ENCODE assay signal across 28 cellular contexts in the genomic region with DNA sequence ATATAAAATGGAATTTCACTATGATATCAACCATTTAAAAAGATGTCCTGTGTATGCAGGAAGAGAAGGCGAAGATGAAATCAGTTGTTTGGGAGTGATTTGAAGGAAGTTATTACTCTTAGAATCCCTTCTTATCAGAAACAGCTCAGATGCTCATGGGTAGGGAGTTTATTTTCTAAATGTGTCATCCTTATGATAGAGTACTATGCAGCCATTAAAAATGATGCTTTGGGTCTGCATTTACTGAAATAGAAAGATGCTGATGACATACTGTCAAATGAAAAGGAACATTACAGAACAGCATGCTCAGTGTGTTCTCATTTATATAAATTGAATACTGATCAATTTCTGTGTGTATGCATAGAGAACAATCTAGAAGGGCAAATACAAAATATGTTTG.
"Had no signal": no experiment of that assay in that cellular context is flagged by ENCODE, and none has a peak within 500 bp of the region (broad histone marks: within the 10 kb centered on the region; RNA-seq: fewer than 3 reads in every experiment).

No MANE protein-coding gene starts in this region.

- H2AFZ ChIP-seq: hepatocyte, parathyroid adenoma had no signal

- H3K4me3 Mint-ChIP-seq: activated CD4-positive, alpha-beta memory T cell treated with anti-CD3 and anti-CD28 coated beads, Interleukin-2, amount 10 ng/mL, durations not matched to agents 7 days and 5 days; activated CD4-positive, alpha-beta T cell treated with anti-CD3 and anti-CD28 coated beads, Interleukin-2, amount 10 ng/mL, durations not matched to agents 24 days and 14 days; activated naive CD4-positive, alpha-beta T cell treated with anti-CD3 and anti-CD28 coated beads, Interleukin-2, amount 50 U/mL, for 24 hours; activated naive CD8-positive, alpha-beta T cell treated with anti-CD3 and anti-CD28 coated beads, Interleukin-2, amount 50 U/mL, for 24 hours; activated T-cell treated with anti-CD3 and anti-CD28 coated beads, Interleukin-2, amount 50 U/mL, for 4 hours; activated T-helper 17 cell treated with anti-CD3 and anti-CD28 coated beads, Interleukin-2, amount 50 U/mL, for 72 hours; naive B cell; neural crest cell; stimulated activated memory B cell treated with anti-CD40 and anti-IgM and Interleukin-4, amounts not matched to agents 10 μg/mL and 1 μg/mL and 100 μg/mL, for 72 hours; stimulated activated naive CD8-positive, alpha-beta T cell treated with anti-CD3 and anti-CD28 coated beads, Interleukin-15, amount 100 ng/mL, for 72 hours; T-helper 17 cell had no signal

- H3K4me1 ChIP-seq: parathyroid adenoma had no signal

- H3K9me3 Mint-ChIP-seq: activated naive CD4-positive, alpha-beta T cell treated with anti-CD3 and anti-CD28 coated beads, Interleukin-2, amount 50 U/mL, for 24 hours; activated T-cell treated with anti-CD3 and anti-CD28 coated beads, Interleukin-2, amount 50 U/mL, for 4 hours; activated T-helper 17 cell treated with anti-CD3 and anti-CD28 coated beads, Interleukin-2, amount 50 U/mL, for 72 hours had no signal

- H3K27ac Mint-ChIP-seq: activated CD4-positive, alpha-beta memory T cell treated with anti-CD3 and anti-CD28 coated beads, Interleukin-2, amount 10 ng/mL, durations not matched to agents 7 days and 5 days; activated CD4-positive, alpha-beta T cell treated with anti-CD3 and anti-CD28 coated beads, Interleukin-2, amount 10 ng/mL, durations not matched to agents 24 days and 14 days; activated naive CD4-positive, alpha-beta T cell treated with anti-CD3 and anti-CD28 coated beads, Interleukin-2, amount 50 U/mL, for 24 hours; activated naive CD8-positive, alpha-beta T cell treated with anti-CD3 and anti-CD28 coated beads, Interleukin-2, amount 50 U/mL, for 24 hours; activated T-helper 17 cell treated with anti-CD3 and anti-CD28 coated beads, Interleukin-2, amount 50 U/mL, for 72 hours; naive B cell; stimulated activated memory B cell treated with anti-CD40 and anti-IgM and Interleukin-4, amounts not matched to agents 10 μg/mL and 1 μg/mL and 100 μg/mL, for 72 hours; stimulated activated naive CD8-positive, alpha-beta T cell treated with anti-CD3 and anti-CD28 coated beads, Interleukin-15, amount 100 ng/mL, for 72 hours; T-helper 17 cell had no signal

- H3K27me3 ChIP-seq: colonic mucosa, hepatocyte, sigmoid colon, thyroid gland, upper lobe of left lung had no signal

- H3K9me3 ChIP-seq: colonic mucosa, sigmoid colon, thyroid gland, upper lobe of left lung had no signal

- DNase-seq: activated CD4-positive, alpha-beta memory T cell treated with anti-CD3 and anti-CD28 coated beads, Interleukin-2, amount 10 ng/mL, durations not matched to agents 7 days and 5 days; activated CD4-positive, alpha-beta T cell treated with anti-CD3 and anti-CD28 coated beads, Interleukin-2, amount 10 ng/mL, durations not matched to agents 24 days and 14 days; activated CD4-positive, CD25-positive, alpha-beta regulatory T cell treated with anti-CD3 and anti-CD28 coated beads, Interleukin-2, amount 50 U/mL, for 72 hours; activated CD8-positive, alpha-beta memory T cell treated with anti-CD3 and anti-CD28 coated beads, Interleukin-2, amount 50 U/mL, for 48 hours; activated naive CD8-positive, alpha-beta T cell treated with anti-CD3 and anti-CD28 coated beads, Interleukin-2, amount 50 U/mL, for 24 hours; activated T-cell treated with anti-CD3 and anti-CD28 coated beads, Interleukin-2, amount 50 U/mL, for 4 hours; colonic mucosa; effector memory CD4-positive, alpha-beta T cell; glutamatergic neuron; left ventricle myocardium superior; naive B cell; nucleus accumbens; psoas muscle; sigmoid colon; stimulated activated CD4-positive, alpha-beta T cell treated with anti-CD3 and anti-CD28 coated beads, Interleukin-1b, Interleukin-23, amount 100 ng/mL, for 48 hours; stimulated activated CD4-positive, alpha-beta T cell treated with anti-CD3 and anti-CD28 coated beads, Interleukin-4, amount 100 ng/mL, for 4 hours; stimulated activated CD8-positive, alpha-beta memory T cell treated with anti-CD3 and anti-CD28 coated beads, Interleukin-4, amount 100 ng/mL, for 48 hours; stimulated activated naive CD8-positive, alpha-beta T cell treated with anti-CD3 and anti-CD28 coated beads, Interleukin-15, amount 100 ng/mL, for 72 hours; T-helper 17 cell; T1000; upper lobe of left lung had no signal

- ATAC-seq: activated naive CD8-positive, alpha-beta T cell treated with anti-CD3 and anti-CD28 coated beads, Interleukin-2, amount 50 U/mL, for 24 hours; activated T-cell treated with anti-CD3 and anti-CD28 coated beads, Interleukin-2, amount 50 U/mL, for 4 hours; activated T-helper 17 cell treated with anti-CD3 and anti-CD28 coated beads, Interleukin-2, amount 50 U/mL, for 72 hours; stimulated activated memory B cell treated with anti-CD40 and anti-IgM and Interleukin-4, amounts not matched to agents 10 μg/mL and 1 μg/mL and 100 μg/mL, for 72 hours; stimulated activated naive CD8-positive, alpha-beta T cell treated with anti-CD3 and anti-CD28 coated beads, Interleukin-15, amount 100 ng/mL, for 72 hours; T-helper 17 cell had no signal

- H3K36me3 ChIP-seq: colonic mucosa, sigmoid colon, thyroid gland, upper lobe of left lung had no signal

- H3K36me3 Mint-ChIP-seq: stimulated activated memory B cell treated with anti-CD40 and anti-IgM and Interleukin-4, amounts not matched to agents 10 μg/mL and 1 μg/mL and 100 μg/mL, for 72 hours had no signal

- H3K79me2 ChIP-seq: hepatocyte, parathyroid adenoma had no signal

- H3K27ac ChIP-seq: colonic mucosa, hepatocyte, parathyroid adenoma, psoas muscle, thyroid gland, upper lobe of left lung had no signal

- H3K4me3 ChIP-seq: colonic mucosa, hepatocyte, psoas muscle, sigmoid colon, thyroid gland, upper lobe of left lung had no signal

- H3K9ac ChIP-seq: parathyroid adenoma had no signal

- H3K27me3 Mint-ChIP-seq: activated naive CD8-positive, alpha-beta T cell treated with anti-CD3 and anti-CD28 coated beads, Interleukin-2, amount 50 U/mL, for 24 hours; stimulated activated memory B cell treated with anti-CD40 and anti-IgM and Interleukin-4, amounts not matched to agents 10 μg/mL and 1 μg/mL and 100 μg/mL, for 72 hours; stimulated activated naive CD8-positive, alpha-beta T cell treated with anti-CD3 and anti-CD28 coated beads, Interleukin-15, amount 100 ng/mL, for 72 hours had no signal

- H3K4me1 Mint-ChIP-seq: activated CD4-positive, alpha-beta memory T cell treated with anti-CD3 and anti-CD28 coated beads, Interleukin-2, amount 10 ng/mL, durations not matched to agents 7 days and 5 days; activated CD4-positive, alpha-beta T cell treated with anti-CD3 and anti-CD28 coated beads, Interleukin-2, amount 10 ng/mL, durations not matched to agents 24 days and 14 days; activated naive CD4-positive, alpha-beta T cell treated with anti-CD3 and anti-CD28 coated beads, Interleukin-2, amount 50 U/mL, for 24 hours; activated T-helper 17 cell treated with anti-CD3 and anti-CD28 coated beads, Interleukin-2, amount 50 U/mL, for 72 hours; stimulated activated naive CD8-positive, alpha-beta T cell treated with anti-CD3 and anti-CD28 coated beads, Interleukin-15, amount 100 ng/mL, for 72 hours; T-helper 17 cell had no signal
